17 cellular contexts compared by ENCODE assay signal in the genomic region with DNA sequence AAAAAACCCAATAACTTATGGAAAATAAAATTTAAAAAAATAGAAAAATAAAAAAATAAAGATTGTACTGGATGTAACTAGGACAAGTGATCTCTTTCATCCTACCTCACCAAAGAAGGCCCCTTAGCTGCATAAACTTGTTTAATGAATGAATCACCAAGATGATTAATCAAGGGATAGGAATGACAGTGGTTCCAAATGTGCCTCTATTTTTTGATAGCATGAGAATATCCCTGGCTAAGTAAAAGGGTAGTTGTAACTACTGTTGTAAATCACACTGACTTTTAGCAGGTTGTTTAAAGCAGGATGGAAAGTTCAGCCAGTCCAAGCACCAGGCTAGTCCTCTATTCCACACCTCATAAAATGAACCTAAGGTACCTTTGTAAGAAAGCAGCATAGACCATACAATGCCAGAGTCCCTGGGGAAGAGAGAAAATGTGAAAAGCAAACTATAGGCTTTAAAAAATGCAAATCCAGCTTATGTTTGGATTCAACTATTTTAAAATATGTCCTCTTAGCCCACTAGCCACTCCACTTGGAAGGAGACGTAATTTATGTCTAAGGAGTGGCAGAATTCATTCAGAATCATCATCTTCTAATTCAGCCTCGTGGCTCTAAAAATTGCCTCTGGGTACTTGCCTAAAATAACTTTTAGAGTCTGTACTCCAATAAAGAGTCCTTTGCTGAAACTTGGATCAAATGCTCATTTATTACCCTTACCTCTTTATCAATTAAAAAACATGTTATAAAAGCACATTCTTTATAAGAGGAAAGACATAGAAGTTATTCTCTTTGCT.
A peak's percentile ranks its signal among the peaks of the same experiment; 100 is the strongest.
DNase-seq lines count a peak whose midpoint lies in the region; ATAC-seq and TF ChIP-seq lines count a peak whose summit lies in the region.
"Had no signal": no experiment of that assay in that cellular context is flagged by ENCODE, and none has a peak within 500 bp of the region (broad histone marks: within the 10 kb centered on the region; RNA-seq: fewer than 3 reads in every experiment).

No MANE protein-coding gene starts in this region.

- no peaks in the 10 kb centered on the region for H3K36me3 Mint-ChIP-seq in activated T-helper 1 cell treated with anti-CD3 and anti-CD28 coated beads, Interleukin-12 subunit alpha, Interleukin-12 subunit beta, Interleukin-2, Interleukin-4 antibody, amounts not matched to agents 30 ng/mL and 10 ng/mL and 1 ng/mL, durations not matched to agents 14 hours and 24 hours and 36 hours (ENCODE audit: low read depth)
- H3K36me3 Mint-ChIP-seq: activated naive CD8-positive, alpha-beta T cell treated with anti-CD3 and anti-CD28 coated beads, Interleukin-2, amount 10 ng/mL, durations not matched to agents 7 days and 5 days; immature natural killer cell had no signal

- POLR2A ChIA-PET in BJ (lab: Charles Lee), result interaction anchor here (0.5 to 0.7 kb wide), 2 partner anchors 119 to 598 kb away, joined by 3 to 7 read pairs; no protein-coding TSS in a partner anchor

- WGBS in mesendoderm (ENCODE audit: extremely low coverage, insufficient coverage, low lambda C conversion rate), result no CpG with 5 or more reads among the region's 2 CpGs

- H3K4me1 Mint-ChIP-seq in activated T-helper 1 cell treated with anti-CD3 and anti-CD28 coated beads, Interleukin-12 subunit alpha, Interleukin-12 subunit beta, Interleukin-2, Interleukin-4 antibody, amounts not matched to agents 30 ng/mL and 10 ng/mL and 1 ng/mL, durations not matched to agents 14 hours and 24 hours and 36 hours (ENCODE audit: low read depth), result no peaks in the 10 kb centered on the region
- H3K4me1 Mint-ChIP-seq: activated naive CD8-positive, alpha-beta T cell treated with anti-CD3 and anti-CD28 coated beads, Interleukin-2, amount 10 ng/mL, durations not matched to agents 7 days and 5 days; immature natural killer cell; stimulated activated naive CD8-positive, alpha-beta T cell treated with anti-CD3 and anti-CD28 coated beads, Interleukin-15, amount 100 ng/mL, for 72 hours had no signal

- no peak overlapping the region for H2AK5ac ChIP-seq in mesendoderm (ENCODE audit: low read length)

- no peak overlapping the region for H3K27ac Mint-ChIP-seq in activated T-helper 1 cell treated with anti-CD3 and anti-CD28 coated beads, Interleukin-12 subunit alpha, Interleukin-12 subunit beta, Interleukin-2, Interleukin-4 antibody, amounts not matched to agents 30 ng/mL and 10 ng/mL and 1 ng/mL, durations not matched to agents 14 hours and 24 hours and 36 hours
- H3K27ac Mint-ChIP-seq: activated CD8-positive, alpha-beta T cell treated with anti-CD3 and anti-CD28 coated beads, Interleukin-2, amount 10 ng/mL, durations not matched to agents 7 days and 5 days; activated naive CD8-positive, alpha-beta T cell treated with anti-CD3 and anti-CD28 coated beads, Interleukin-2, amount 10 ng/mL, durations not matched to agents 7 days and 5 days; CD4-positive, alpha-beta T cell; H9; immature natural killer cell; stimulated activated naive CD8-positive, alpha-beta T cell treated with anti-CD3 and anti-CD28 coated beads, Interleukin-15, amount 100 ng/mL, for 72 hours had no signal

- H3K9ac ChIP-seq in mesendoderm (ENCODE audit: low read length), result no peak overlapping the region

- no peak overlapping the region for H2BK120ac ChIP-seq in mesendoderm (ENCODE audit: low read depth, low read length)

- intact Hi-C loops in ascending aorta (cut with DNase I), result no loop called here
- intact Hi-C loops in activated T-helper 1 cell treated with anti-CD3 and anti-CD28 coated beads, Interleukin-12 subunit alpha, Interleukin-12 subunit beta, Interleukin-2, Interleukin-4 antibody, amounts not matched to agents 30 ng/mL and 10 ng/mL and 1 ng/mL, durations not matched to agents 14 hours and 24 hours and 36 hours (cut with micrococcal nuclease), result no loop called here

- no peak overlapping the region for H3K4ac ChIP-seq in mesendoderm (ENCODE audit: low read depth, low read length)

- ATAC-seq in GM21723 (IDR thresholded peaks at IDR 0.05; ENCODE audit: unreplicated experiment), result no peak
- ATAC-seq: activated CD8-positive, alpha-beta T cell treated with anti-CD3 and anti-CD28 coated beads, Interleukin-2, amount 10 ng/mL, durations not matched to agents 7 days and 5 days; stimulated activated naive CD8-positive, alpha-beta T cell treated with anti-CD3 and anti-CD28 coated beads, Interleukin-15, amount 100 ng/mL, for 72 hours had no signal

- no peaks in the 10 kb centered on the region for H3K79me2 ChIP-seq in mesendoderm (ENCODE audit: control insufficient read depth, insufficient read depth, low read length)

- no peaks in the 10 kb centered on the region for H3K79me1 ChIP-seq in mesendoderm (ENCODE audit: low read length)

- no peak overlapping the region for H4K5ac ChIP-seq in mesendoderm (ENCODE audit: low read length)

- H3K4me3 Mint-ChIP-seq in activated T-helper 1 cell treated with anti-CD3 and anti-CD28 coated beads, Interleukin-12 subunit alpha, Interleukin-12 subunit beta, Interleukin-2, Interleukin-4 antibody, amounts not matched to agents 30 ng/mL and 10 ng/mL and 1 ng/mL, durations not matched to agents 14 hours and 24 hours and 36 hours, result no peak overlapping the region
- H3K4me3 Mint-ChIP-seq: activated CD8-positive, alpha-beta T cell treated with anti-CD3 and anti-CD28 coated beads, Interleukin-2, amount 10 ng/mL, durations not matched to agents 7 days and 5 days; activated naive CD8-positive, alpha-beta T cell treated with anti-CD3 and anti-CD28 coated beads, Interleukin-2, amount 10 ng/mL, durations not matched to agents 7 days and 5 days; CD4-positive, alpha-beta T cell; H9; immature natural killer cell; stimulated activated naive CD8-positive, alpha-beta T cell treated with anti-CD3 and anti-CD28 coated beads, Interleukin-15, amount 100 ng/mL, for 72 hours had no signal

- H3K4me2 ChIP-seq in mesendoderm (ENCODE audit: low read length), result no peak overlapping the region

- no peaks in the 10 kb centered on the region for H3K9me3 ChIP-seq in ascending aorta
- H3K9me3 ChIP-seq in SJCRH30 (replicated peaks), result no peaks in the 10 kb centered on the region

- no peak overlapping the region for H3K23ac ChIP-seq in mesendoderm (ENCODE audit: low read length)

- peaks cover 10% of the 10 kb centered on the region for H3K9me3 Mint-ChIP-seq in activated T-helper 1 cell treated with anti-CD3 and anti-CD28 coated beads, Interleukin-12 subunit alpha, Interleukin-12 subunit beta, Interleukin-2, Interleukin-4 antibody, amounts not matched to agents 30 ng/mL and 10 ng/mL and 1 ng/mL, durations not matched to agents 14 hours and 24 hours and 36 hours

- H3K4me3 ChIP-seq in BJ (ENCODE audit: low read depth, low read length) (no peak overlapping the region), brain microvascular endothelial cell (ENCODE audit: low read depth, low read length) (no peak overlapping the region), mesendoderm (ENCODE audit: low read length) (no peak overlapping the region), ascending aorta (no peak overlapping the region), SJCRH30 (no peak overlapping the region)

- H3K27me3 Mint-ChIP-seq in activated T-helper 1 cell treated with anti-CD3 and anti-CD28 coated beads, Interleukin-12 subunit alpha, Interleukin-12 subunit beta, Interleukin-2, Interleukin-4 antibody, amounts not matched to agents 30 ng/mL and 10 ng/mL and 1 ng/mL, durations not matched to agents 14 hours and 24 hours and 36 hours (ENCODE audit: insufficient read depth), result peaks cover 5% of the 10 kb centered on the region

- CTCF ChIA-PET in BJ (lab: Yijun Ruan, JAX), result interaction anchor here (0.6 to 0.8 kb wide), 3 partner anchors 9 to 1113 kb away, joined by 3 to 4 read pairs (median 3); no protein-coding TSS in a partner anchor

- H3K36me3 ChIP-seq in BJ (ENCODE audit: control insufficient read depth, insufficient read depth, low read length) (no peaks in the 10 kb centered on the region), brain microvascular endothelial cell (replicated peaks) (no peaks in the 10 kb centered on the region), mesendoderm (ENCODE audit: control insufficient read depth, insufficient read depth, low read length) (no peaks in the 10 kb centered on the region), ascending aorta (no peaks in the 10 kb centered on the region), SJCRH30 (no peaks in the 10 kb centered on the region)

- H4K8ac ChIP-seq in mesendoderm (ENCODE audit: low read depth, low read length), result no peak overlapping the region

- peak overlapping the region; percentile 66 for H3K27ac ChIP-seq in brain microvascular endothelial cell
- H3K27ac ChIP-seq in mesendoderm (ENCODE audit: low read depth, low read length), result no peak overlapping the region
- H3K27ac ChIP-seq in ascending aorta, result no peak overlapping the region
- no peak overlapping the region for H3K27ac ChIP-seq in SJCRH30

- H3K18ac ChIP-seq in mesendoderm (ENCODE audit: low read length), result no peak overlapping the region

- TF ChIP-seq CTCF in BJ (IDR thresholded peaks at IDR 0.05; ENCODE audit: insufficient read depth, low read depth, low read length), result no peak
- no peak for TF ChIP-seq CTCF in brain microvascular endothelial cell (IDR thresholded peaks at IDR 0.05; ENCODE audit: low read depth, low read length, missing control alignments)
- no peak for TF ChIP-seq CTCF in ascending aorta (IDR thresholded peaks at IDR 0.05)

- H2BK5ac ChIP-seq in mesendoderm (ENCODE audit: low read length), result no peak overlapping the region

- no peaks in the 10 kb centered on the region for H3K27me3 ChIP-seq in BJ (ENCODE audit: control insufficient read depth, insufficient read depth, low read length)
- no peaks in the 10 kb centered on the region for H3K27me3 ChIP-seq in brain microvascular endothelial cell (replicated peaks)
- no peaks in the 10 kb centered on the region for H3K27me3 ChIP-seq in mesendoderm (ENCODE audit: insufficient read depth, low read length, poor library complexity)
- H3K27me3 ChIP-seq in ascending aorta, result no peaks in the 10 kb centered on the region
- H3K27me3 ChIP-seq in SJCRH30, result no peaks in the 10 kb centered on the region

- DNase-seq in BJ (ENCODE audit: low read depth) (peak; percentile 72), LHCN-M2 (ENCODE audit: low read depth) (peak; percentile 47), brain microvascular endothelial cell (no peak), mesendoderm (no peak), ascending aorta (ENCODE audit: low spot score in 2 of 2) (no peak), SJCRH30 (no peak)
- DNase-seq in activated T-helper 1 cell treated with anti-CD3 and anti-CD28 coated beads, Interleukin-12 subunit alpha, Interleukin-12 subunit beta, Interleukin-2, Interleukin-4 antibody, amounts not matched to agents 30 ng/mL and 10 ng/mL and 1 ng/mL, durations not matched to agents 14 hours and 24 hours and 36 hours (ENCODE audit: low spot score), result no peak
- DNase-seq: activated CD8-positive, alpha-beta T cell treated with anti-CD3 and anti-CD28 coated beads, Interleukin-2, amount 10 ng/mL, durations not matched to agents 7 days and 5 days; activated naive CD8-positive, alpha-beta T cell treated with anti-CD3 and anti-CD28 coated beads, Interleukin-2, amount 10 ng/mL, durations not matched to agents 7 days and 5 days; CD4-positive, alpha-beta T cell; H9; immature natural killer cell; MM.1S; NK-92 treated with Interleukin-12 subunit alpha and Interleukin-12 subunit beta, amount 100 ng/mL, for 24 hours; stimulated activated CD4-positive, alpha-beta T cell treated with anti-CD3 and anti-CD28 coated beads, Interleukin-1b, Interleukin-23, amount 100 ng/mL, for 48 hours; stimulated activated naive CD8-positive, alpha-beta T cell treated with anti-CD3 and anti-CD28 coated beads, Interleukin-15, amount 100 ng/mL, for 72 hours had no signal

- H3K4me1 ChIP-seq in mesendoderm (ENCODE audit: control insufficient read depth, low read depth, low read length), result peaks cover 2% of the 10 kb centered on the region
- no peaks in the 10 kb centered on the region for H3K4me1 ChIP-seq in ascending aorta
- no peaks in the 10 kb centered on the region for H3K4me1 ChIP-seq in SJCRH30

- peak overlapping the region; percentile 15 for H2BK15ac ChIP-seq in mesendoderm (replicated peaks; ENCODE audit: low read depth)

- no peak overlapping the region for H3K56ac ChIP-seq in mesendoderm (ENCODE audit: low read length)

- in situ Hi-C loops in brain microvascular endothelial cell (cut with HindIII; ENCODE audit: low pct_ligation_motif_present, low sequenced_read_pairs), result no loop called here

Comparison
In these comparisons a context has a peak if more than half of its experiments do, and no peak if none do; other contexts are left out.
1. DNase-seq: peak in BJ (single experiment) and LHCN-M2 (single experiment); none in brain microvascular endothelial cell (single experiment), mesendoderm (single experiment), ascending aorta (0 of 2), activated T-helper 1 cell treated with anti-CD3 and anti-CD28 coated beads, Interleukin-12 subunit alpha, Interleukin-12 subunit beta, Interleukin-2, Interleukin-4 antibody, amounts not matched to agents 30 ng/mL and 10 ng/mL and 1 ng/mL, durations not matched to agents 14 hours and 24 hours and 36 hours (single experiment) and SJCRH30 (0 of 2).